In the genomic region with DNA sequence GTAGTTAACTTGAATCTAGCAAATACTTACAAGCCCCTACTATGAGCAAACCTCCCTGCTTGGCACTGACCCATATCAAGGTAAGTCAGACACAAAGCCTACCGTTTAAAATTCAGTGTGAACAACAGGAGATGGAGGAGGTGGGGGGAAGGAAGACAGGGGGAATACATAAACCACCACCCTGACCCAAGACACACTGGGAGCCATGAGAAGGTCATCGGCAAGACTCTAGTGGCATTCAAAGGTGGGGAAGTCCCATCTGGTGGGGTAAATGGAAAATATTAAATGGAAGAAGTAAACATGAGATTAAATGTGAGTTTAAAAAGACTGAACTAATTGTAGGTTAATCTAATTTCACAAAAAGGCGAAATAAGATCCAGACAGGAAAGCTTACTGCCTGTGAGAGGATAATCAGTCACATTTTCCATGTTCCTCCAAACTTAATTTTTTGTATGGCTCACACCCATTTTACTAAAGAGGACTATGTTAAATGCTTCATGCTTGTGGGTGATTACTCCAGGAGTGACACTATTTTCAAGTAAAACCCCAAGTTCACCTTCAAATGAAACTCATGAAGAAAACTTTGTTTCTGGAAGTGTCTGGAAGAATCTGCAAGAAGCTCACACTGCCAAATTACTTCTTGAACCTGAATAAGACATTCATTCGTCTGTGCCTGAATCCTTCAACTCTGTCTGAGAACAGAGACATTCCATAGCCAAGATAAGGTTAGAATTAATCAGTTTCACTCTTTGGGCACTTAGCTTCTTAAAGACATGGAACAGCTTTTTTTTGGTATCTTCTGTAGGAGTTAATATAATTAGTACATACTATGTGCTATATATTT, we compare ENCODE assay signal across 9 cellular contexts. TPM values are rescaled to one million over a fixed set of nuclear protein-coding genes. Genes with fewer than 3 reads are reported as not detected.
DNase-seq lines count a peak whose midpoint lies in the region; ATAC-seq and TF ChIP-seq lines count a peak whose summit lies in the region.
"Had no signal": no experiment of that assay in that cellular context is flagged by ENCODE, and none has a peak within 500 bp of the region (broad histone marks: within the 10 kb centered on the region; RNA-seq: fewer than 3 reads in every experiment).

No MANE protein-coding gene starts in this region.

- no peaks in the 10 kb centered on the region; the same call in 1 of the 2 replicates for H3F3A ChIP-seq in OCI-LY1 (ENCODE audit: insufficient read depth, low read length)

- H3K36me3 ChIP-seq in ACC112 (ENCODE audit: insufficient read depth, low read length) (peaks cover 8% of the 10 kb centered on the region), OCI-LY1 (ENCODE audit: insufficient read depth, low read length) (peaks cover 79% of the 10 kb centered on the region), neuronal stem cell (replicated peaks in 1 of 2; ENCODE audit: control insufficient read depth in 2 of 2, insufficient read depth in 2 of 2, low read length in 2 of 2) (peaks cover 4 to 69% of the 10 kb centered on the region in 2 donors)

- no peak overlapping the region for H4K8ac ChIP-seq in neuronal stem cell (ENCODE audit: low read depth, low read length)

- no peak overlapping the region for H2AK5ac ChIP-seq in neuronal stem cell (ENCODE audit: low read depth, low read length)

- peaks cover 32% of the 10 kb centered on the region for H3K79me2 ChIP-seq in ACC112 (ENCODE audit: control insufficient read depth, insufficient read depth, low read length, unreplicated experiment)
- H3K79me2 ChIP-seq in OCI-LY1 (ENCODE audit: insufficient read depth, low read length), result no peaks in the 10 kb centered on the region

- H3K4me2 ChIP-seq in OCI-LY1 (ENCODE audit: low read length) (no peak overlapping the region), neuronal stem cell (ENCODE audit: insufficient read depth, low read length, poor library complexity, severe bottlenecking) (no peak overlapping the region)

- H3K27ac ChIP-seq in ACC112 (ENCODE audit: low read depth, low read length) (peak overlapping the region; percentile 100), OCI-LY1 (ENCODE audit: low read depth, low read length, poor library complexity, severe bottlenecking) (peak overlapping the region; percentile 26), neuronal stem cell (replicated peaks; ENCODE audit: low read length) (no peak overlapping the region)

- H3K4me1 Mint-ChIP-seq in endothelial cell (ENCODE audit: unreplicated experiment), result peaks cover 32% of the 10 kb centered on the region
- peaks cover 55% of the 10 kb centered on the region for H3K4me1 Mint-ChIP-seq in nephron progenitor cell

- ATAC-seq in HG02678 (IDR thresholded peaks at IDR 0.05; ENCODE audit: unreplicated experiment) (no peak), GM21825 (IDR thresholded peaks at IDR 0.05; ENCODE audit: unreplicated experiment) (no peak), GM18858 (IDR thresholded peaks at IDR 0.05; ENCODE audit: unreplicated experiment) (no peak)

- no peak overlapping the region for H2BK12ac ChIP-seq in neuronal stem cell (ENCODE audit: low read length)

- DNase-seq in endothelial cell (ENCODE audit: low spot score), result no peak
- no peak for DNase-seq in nephron progenitor cell
- no peak for DNase-seq in neuronal stem cell (ENCODE audit: low spot score)
- DNase-seq: NCI-H446 treated with DMSO at 0.1 percent for 48 hours had no signal

- H2AFZ ChIP-seq in ACC112 (ENCODE audit: low read length, unreplicated experiment), result no peak overlapping the region
- no peak overlapping the region for H2AFZ ChIP-seq in OCI-LY1 (ENCODE audit: low read length)
- H2AFZ ChIP-seq in neuronal stem cell (ENCODE audit: low read length), result no peak overlapping the region

- no peak overlapping the region for H3K4ac ChIP-seq in neuronal stem cell (ENCODE audit: low read length)

- no peak overlapping the region for H2BK5ac ChIP-seq in neuronal stem cell (ENCODE audit: low read length)

- H3K36me3 Mint-ChIP-seq in endothelial cell (ENCODE audit: low read depth, unreplicated experiment) (peaks cover 6% of the 10 kb centered on the region), nephron progenitor cell (ENCODE audit: low read depth) (peaks cover 24% of the 10 kb centered on the region)

- H3K9ac ChIP-seq in OCI-LY1 (ENCODE audit: low read length), result no peak overlapping the region
- no peak overlapping the region for H3K9ac ChIP-seq in neuronal stem cell (ENCODE audit: low read depth, low read length, poor library complexity)

- H3K14ac ChIP-seq in neuronal stem cell (ENCODE audit: low read length), result no peak overlapping the region

- H3K18ac ChIP-seq in neuronal stem cell (ENCODE audit: low read length), result no peak overlapping the region

- peaks cover 36% of the 10 kb centered on the region for H3K4me1 ChIP-seq in ACC112 (ENCODE audit: control insufficient read depth, insufficient read depth, low read length, unreplicated experiment)
- peaks cover 23% of the 10 kb centered on the region for H3K4me1 ChIP-seq in OCI-LY1 (ENCODE audit: insufficient read depth, low read length, severe bottlenecking)
- peaks cover 6 to 16% of the 10 kb centered on the region in 2 donors for H3K4me1 ChIP-seq in neuronal stem cell (ENCODE audit: control insufficient read depth in 2 of 2, insufficient read depth in 1 of 2, low read depth in 1 of 2, low read length in 2 of 2)

- H3K9me3 ChIP-seq in OCI-LY1 (ENCODE audit: low read length) (no peaks in the 10 kb centered on the region), neuronal stem cell (replicated peaks in 1 of 2; ENCODE audit: control insufficient read depth in 2 of 2, insufficient read depth in 1 of 2, low read depth in 1 of 2, low read length in 2 of 2) (peaks cover 0 to 1% of the 10 kb centered on the region in 2 donors)

- H3K9me3 Mint-ChIP-seq in endothelial cell (ENCODE audit: unreplicated experiment) (no peaks in the 10 kb centered on the region), nephron progenitor cell (no peaks in the 10 kb centered on the region)

- H4K91ac ChIP-seq in neuronal stem cell (ENCODE audit: low read depth, low read length, poor library complexity), result no peak overlapping the region

- H4K20me1 ChIP-seq in OCI-LY1 (ENCODE audit: insufficient read depth, low read length), result no peaks in the 10 kb centered on the region

- no peaks in the 10 kb centered on the region for H3K79me1 ChIP-seq in neuronal stem cell (ENCODE audit: low read depth, low read length)

- no peaks in the 10 kb centered on the region for H3K9me2 ChIP-seq in OCI-LY1 (ENCODE audit: low read depth, low read length)

- H2BK15ac ChIP-seq in neuronal stem cell (ENCODE audit: low read length), result no peak overlapping the region

- no peak overlapping the region for H3K23ac ChIP-seq in neuronal stem cell (ENCODE audit: low read depth, low read length, poor library complexity)

- no peak overlapping the region for H3K4me3 Mint-ChIP-seq in endothelial cell (ENCODE audit: unreplicated experiment)
- no peak overlapping the region for H3K4me3 Mint-ChIP-seq in nephron progenitor cell

- no peak overlapping the region for H2BK120ac ChIP-seq in neuronal stem cell (ENCODE audit: low read depth, low read length)

- H3K27me3 ChIP-seq in ACC112 (ENCODE audit: insufficient read depth, low read length), result no peaks in the 10 kb centered on the region
- H3K27me3 ChIP-seq in OCI-LY1 (ENCODE audit: insufficient read depth, low read length), result no peaks in the 10 kb centered on the region
- no peaks in the 10 kb centered on the region for H3K27me3 ChIP-seq in neuronal stem cell (ENCODE audit: control insufficient read depth in 3 of 3, insufficient read depth in 3 of 3, low read depth in 1 of 3, low read length in 3 of 3)

- peak overlapping the region; percentile 43; the same call in 1 of the 2 replicates for H3K4me3 ChIP-seq in ACC112 (ENCODE audit: low read depth, low read length)
- H3K4me3 ChIP-seq in OCI-LY1 (ENCODE audit: low read depth, low read length, poor library complexity, severe bottlenecking), result no peak overlapping the region
- H3K4me3 ChIP-seq in neuronal stem cell (ENCODE audit: low read length in 2 of 2), result no peak overlapping the region

- peak overlapping the region; percentile 65 for H3K27ac Mint-ChIP-seq in endothelial cell (ENCODE audit: unreplicated experiment)
- peak overlapping the region; percentile 14 for H3K27ac Mint-ChIP-seq in nephron progenitor cell

- no CpG with 5 or more reads among the region's 4 CpGs for WGBS in neuronal stem cell (ENCODE audit: extremely low coverage in 2 of 2, insufficient read length in 2 of 2, insufficient replicate concordance in 1 of 2), 2 donors

- no peaks in the 10 kb centered on the region for H3K27me3 Mint-ChIP-seq in endothelial cell (ENCODE audit: unreplicated experiment)
- no peaks in the 10 kb centered on the region for H3K27me3 Mint-ChIP-seq in nephron progenitor cell (ENCODE audit: low read depth, poor library complexity)

- TF ChIP-seq CTCF in OCI-LY1 (IDR thresholded peaks at IDR 0.05; ENCODE audit: low read length) (no peak), endothelial cell (IDR thresholded peaks at IDR 0.05; ENCODE audit: unreplicated experiment) (no peak), nephron progenitor cell (IDR thresholded peaks at IDR 0.05) (no peak)

RNA-seq across cellular contexts. Expression of gene PITPNB, which starts 51.7 kb away (rescaled TPM):
- 72.5 TPM for total RNA-seq in endothelial cell (ENCODE audit: unreplicated experiment)
- 48.4 TPM for polyA plus RNA-seq in neuronal stem cell (2013, experiment 1 of 2)
- 48.6 TPM for polyA plus RNA-seq in neuronal stem cell (2013, experiment 2 of 2)
